In genomic region chr9:13278368-13279246, GRCh38 we compare ENCODE assay signal across 8 cellular contexts. TPM values are rescaled to one million over a fixed set of nuclear protein-coding genes. Genes with fewer than 3 reads are reported as not detected.
DNase-seq lines count a peak whose midpoint lies in the region; ATAC-seq and TF ChIP-seq lines count a peak whose summit lies in the region.

No MANE protein-coding gene starts in this region.

- intact Hi-C loops in right cardiac atrium (cut with DNase I) = no loop called here
- intact Hi-C loops in prostate gland (cut with DNase I) = loop anchor here (5.0 to 10.0 kb wide), 3 partner anchors 124 to 1044 kb away; no protein-coding TSS in a partner anchor

- peak overlapping the region; percentile 93 for H3K4me3 ChIP-seq in ACC112 (ENCODE audit: low read depth, low read length)
- H3K4me3 ChIP-seq in MG63 = peak overlapping the region; percentile 60
- peak overlapping the region; percentile 84 for H3K4me3 ChIP-seq in right cardiac atrium (ENCODE audit: low read length)
- peak overlapping the region; percentile 50 to 54 for H3K4me3 ChIP-seq in prostate gland

- H3K36me3 ChIP-seq in ACC112 (ENCODE audit: insufficient read depth, low read length) = peaks cover 8% of the 10 kb centered on the region
- H3K36me3 ChIP-seq in MG63 = peaks cover 3% of the 10 kb centered on the region; the same call in 1 of the 2 replicates
- no peaks in the 10 kb centered on the region for H3K36me3 ChIP-seq in prostate gland

- H3K4me1 ChIP-seq in ACC112 (ENCODE audit: control insufficient read depth, insufficient read depth, low read length, unreplicated experiment) (peaks cover 41% of the 10 kb centered on the region), right cardiac atrium (ENCODE audit: control insufficient read depth, insufficient read depth, low read length) (peaks cover 2% of the 10 kb centered on the region), prostate gland (replicated peaks) (no peaks in the 10 kb centered on the region)

- DNase-seq in MG63 (peak; percentile 94), right cardiac atrium (peak; percentile 67 to 81 (median 75)), prostate gland (ENCODE audit: low spot score) (peak; percentile 76), SIG-M5 treated with dmso at 0.1 percent for 504 hours (lab: John Stamatoyannopoulos, UW; ENCODE audit: unreplicated experiment) (no peak)

- peaks cover 38% of the 10 kb centered on the region for H3K79me2 ChIP-seq in ACC112 (ENCODE audit: control insufficient read depth, insufficient read depth, low read length, unreplicated experiment)

- H3K9me3 ChIP-seq in MG63 (peaks cover 7% of the 10 kb centered on the region; the same call in 1 of the 2 replicates), right cardiac atrium (ENCODE audit: control insufficient read depth, low read length) (no peaks in the 10 kb centered on the region), prostate gland (no peaks in the 10 kb centered on the region)

- ATAC-seq in right cardiac atrium (peak; percentile 72 to 74), HG03159 (IDR thresholded peaks at IDR 0.05; ENCODE audit: unreplicated experiment) (no peak), HG03565 (IDR thresholded peaks at IDR 0.05; ENCODE audit: unreplicated experiment) (no peak)

- H2AFZ ChIP-seq in ACC112 (ENCODE audit: low read length, unreplicated experiment) = peak overlapping the region; percentile 95

- peak overlapping the region; percentile 76 for H3K27ac ChIP-seq in ACC112 (ENCODE audit: low read depth, low read length)
- H3K27ac ChIP-seq in angular gyrus (ENCODE audit: low read depth, low read length) = peak overlapping the region; percentile 94
- H3K27ac ChIP-seq in right cardiac atrium (ENCODE audit: low read length) = peak overlapping the region; percentile 76
- peak overlapping the region; percentile 90 to 96 for H3K27ac ChIP-seq in prostate gland

- no peaks in the 10 kb centered on the region for H3K27me3 ChIP-seq in ACC112 (ENCODE audit: insufficient read depth, low read length)
- H3K27me3 ChIP-seq in MG63 = no peaks in the 10 kb centered on the region
- H3K27me3 ChIP-seq in right cardiac atrium (ENCODE audit: control insufficient read depth, insufficient read depth) = no peaks in the 10 kb centered on the region
- no peaks in the 10 kb centered on the region for H3K27me3 ChIP-seq in prostate gland (replicated peaks; ENCODE audit: insufficient read depth)

- no peak for TF ChIP-seq POLR2A in prostate gland (IDR thresholded peaks at IDR 0.05)

- peak in 1 of 4 experiments; percentile 16 for TF ChIP-seq CTCF in prostate gland (IDR thresholded peaks at IDR 0.05)

- WGBS in right cardiac atrium = under 1% methylated on average over 67 of the region's 67 CpGs
- under 1% methylated on average over 65 of the region's 67 CpGs for WGBS in prostate gland

RNA-seq across cellular contexts. Expression of gene MPDZ, which starts 0.9 kb away (rescaled TPM):
- total RNA-seq in MG63 (2014; rRNA removed; shearing (Covaris generic); ENCODE audit: low replicate concordance) = 71.9 and 74.1 TPM in 2 replicates
- total RNA-seq in right cardiac atrium (10 to 100 TPM; 65.7 to 84.3 (median 67.5) TPM), prostate gland (10 to 100 TPM; 26.9 to 61.5 TPM)
- 29.1 TPM for polyA plus RNA-seq in right cardiac atrium

Comparison
In these comparisons a context has a peak if more than half of its experiments do, and no peak if none do; other contexts are left out.
1. ATAC-seq: peak in right cardiac atrium (2 of 2); none in HG03159 (single experiment) and HG03565 (single experiment).
2. Peak in every context shown above with its lines, with median percentiles within 50 percentile points of each other: H3K27ac ChIP-seq and H3K4me3 ChIP-seq.